In the genomic region with DNA sequence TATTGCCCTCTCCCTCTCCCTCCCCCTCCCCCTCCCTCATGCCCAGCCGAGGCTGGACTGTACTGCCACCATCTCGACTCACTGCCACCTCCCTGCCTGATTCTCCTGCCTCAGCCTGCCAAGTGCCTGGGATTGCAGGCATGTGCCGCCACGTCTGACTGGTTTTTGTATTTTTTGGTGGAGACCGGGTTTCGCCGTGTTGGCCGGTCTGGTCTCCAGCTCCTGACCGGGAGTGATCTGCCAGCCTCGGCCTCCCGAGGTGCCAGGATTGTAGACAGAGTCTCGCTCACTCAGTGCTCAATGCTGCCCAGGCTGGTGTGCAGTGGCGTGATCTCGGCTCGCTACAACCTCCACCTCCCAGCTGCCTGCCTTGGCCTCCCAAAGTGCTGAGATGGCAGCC, we compare ENCODE assay signal across 10 cellular contexts. TPM values are rescaled to one million over a fixed set of nuclear protein-coding genes. Genes with fewer than 3 reads are reported as not detected.
"Had no signal": no experiment of that assay in that cellular context is flagged by ENCODE, and none has a peak within 500 bp of the region (broad histone marks: within the 10 kb centered on the region; RNA-seq: fewer than 3 reads in every experiment).

No MANE protein-coding gene starts in this region.

RNA-seq across cellular contexts. Expression of a gene that starts 5.6 kb away (rescaled TPM):
- total RNA-seq: OCI-LY7, PC-3, PC-9, Peyer's patch, Right ventricle myocardium inferior, Right ventricle myocardium superior, RPMI7951, SJCRH30, SJSA1, SK-MEL-5 had no signal

RNA-seq across cellular contexts. Expression of a gene that starts 17.0 kb away (rescaled TPM):
- total RNA-seq: PC-3, PC-9, Peyer's patch, Right ventricle myocardium inferior, Right ventricle myocardium superior, RPMI7951, SJCRH30, SJSA1, SK-MEL-5 had no signal

RNA-seq across cellular contexts. Expression of a gene that starts 54.0 kb away (rescaled TPM):
- total RNA-seq: PC-3, PC-9, Right ventricle myocardium inferior, Right ventricle myocardium superior, RPMI7951, SJCRH30, SJSA1, SK-MEL-5 had no signal
